Comparison of ENCODE assay signal across 8 cellular contexts in genomic region chr9:15416880-15417279, GRCh38. TPM values are rescaled to one million over a fixed set of nuclear protein-coding genes. Genes with fewer than 3 reads are reported as not detected.
A peak's percentile ranks its signal among the peaks of the same experiment; 100 is the strongest.
DNase-seq lines count a peak whose midpoint lies in the region; ATAC-seq and TF ChIP-seq lines count a peak whose summit lies in the region.

No MANE protein-coding gene starts in this region.

- H3K4me3 Mint-ChIP-seq in CD4-positive, alpha-beta T cell: no peak overlapping the region
- no peak overlapping the region for H3K4me3 Mint-ChIP-seq in stimulated activated naive CD8-positive, alpha-beta T cell treated with anti-CD3 and anti-CD28 coated beads, Interleukin-15, amount 100 ng/mL, for 72 hours

- no peak overlapping the region for H3K4me3 ChIP-seq in adipocyte (ENCODE audit: low read length)

- TF ChIP-seq CTCF in CD4-positive, alpha-beta T cell (IDR thresholded peaks at IDR 0.05): peak; percentile 34

- no peak overlapping the region for H3K9ac ChIP-seq in adipocyte (ENCODE audit: low read length)

- peak; percentile 55 for ATAC-seq in CD4-positive, alpha-beta T cell (ENCODE audit: poor library complexity)
- peak; percentile 52 for ATAC-seq in GM18858 (IDR thresholded peaks at IDR 0.05; ENCODE audit: unreplicated experiment)
- ATAC-seq in stimulated activated naive CD8-positive, alpha-beta T cell treated with anti-CD3 and anti-CD28 coated beads, Interleukin-15, amount 100 ng/mL, for 72 hours: peak; percentile 61

- intact Hi-C loops in CD4-positive, alpha-beta T cell (cut with DNase I, micrococcal nuclease): loop anchor here (1.0 to 2.0 kb wide), 4 partner anchors 139 to 206 kb away; no protein-coding TSS in a partner anchor

- H3K27ac Mint-ChIP-seq in CD4-positive, alpha-beta T cell: no peak overlapping the region
- H3K27ac Mint-ChIP-seq in stimulated activated naive CD8-positive, alpha-beta T cell treated with anti-CD3 and anti-CD28 coated beads, Interleukin-15, amount 100 ng/mL, for 72 hours: peak overlapping the region in 1 of 2 donors; percentile 10

- H3K27me3 Mint-ChIP-seq in CD4-positive, alpha-beta T cell: no peaks in the 10 kb centered on the region
- no peaks in the 10 kb centered on the region for H3K27me3 Mint-ChIP-seq in stimulated activated naive CD8-positive, alpha-beta T cell treated with anti-CD3 and anti-CD28 coated beads, Interleukin-15, amount 100 ng/mL, for 72 hours

- H3K27ac ChIP-seq in CD4-positive, alpha-beta T cell (ENCODE audit: low read depth, low read length): no peak overlapping the region

- H3K4me1 ChIP-seq in adipocyte (ENCODE audit: control insufficient read depth, insufficient read depth, low read length): peaks cover 2% of the 10 kb centered on the region

- peak in 9 of 10 experiments; percentile 5 to 38 (median 21) for DNase-seq in CD4-positive, alpha-beta T cell
- DNase-seq in NCI-H774 (lab: John Stamatoyannopoulos, UW) (peak; percentile 10), adipocyte (ENCODE audit: low read depth) (peak; percentile 68), kidney glomerular epithelial cell (lab: John Stamatoyannopoulos, UW) (peak; percentile 55), SIG-M5 treated with dmso at 0.1 percent for 504 hours (lab: John Stamatoyannopoulos, UW; ENCODE audit: unreplicated experiment) (no peak), NCI-H226 (no peak)
- DNase-seq in stimulated activated naive CD8-positive, alpha-beta T cell treated with anti-CD3 and anti-CD28 coated beads, Interleukin-15, amount 100 ng/mL, for 72 hours: peak; percentile 30 to 37

- POLR2A ChIA-PET in CD4-positive, alpha-beta T cell (lab: Charles Lee): interaction anchor here (1.0 kb wide), 1 partner anchor 94 kb away, joined by 3 read pairs; the partner anchor contains the start of gene PSIP1

- H3K4me1 Mint-ChIP-seq in CD4-positive, alpha-beta T cell (ENCODE audit: low read depth): peaks cover 3% of the 10 kb centered on the region
- H3K4me1 Mint-ChIP-seq in stimulated activated naive CD8-positive, alpha-beta T cell treated with anti-CD3 and anti-CD28 coated beads, Interleukin-15, amount 100 ng/mL, for 72 hours: peaks cover 4% of the 10 kb centered on the region

- H3K9me3 ChIP-seq in CD4-positive, alpha-beta T cell (ENCODE audit: control insufficient read depth, low read length): no peaks in the 10 kb centered on the region
- H3K9me3 ChIP-seq in adipocyte (ENCODE audit: control insufficient read depth, low read length): no peaks in the 10 kb centered on the region

- H3K36me3 ChIP-seq in adipocyte (ENCODE audit: control insufficient read depth, insufficient read depth, low read length, severe bottlenecking): no peaks in the 10 kb centered on the region

- no peaks in the 10 kb centered on the region for H3K9me3 Mint-ChIP-seq in CD4-positive, alpha-beta T cell
- H3K9me3 Mint-ChIP-seq in stimulated activated naive CD8-positive, alpha-beta T cell treated with anti-CD3 and anti-CD28 coated beads, Interleukin-15, amount 100 ng/mL, for 72 hours: no peaks in the 10 kb centered on the region

- no peaks in the 10 kb centered on the region for H3K36me3 Mint-ChIP-seq in CD4-positive, alpha-beta T cell (ENCODE audit: low read depth)

- CTCF ChIA-PET in CD4-positive, alpha-beta T cell (lab: Charles Lee): interaction anchor here (1.2 kb wide), 1 partner anchor 62 kb away, joined by 4 read pairs; no protein-coding TSS in a partner anchor

- H3K27me3 ChIP-seq in CD4-positive, alpha-beta T cell (ENCODE audit: control insufficient read depth, insufficient read depth, low read length): no peaks in the 10 kb centered on the region
- H3K27me3 ChIP-seq in adipocyte (replicated peaks; ENCODE audit: control insufficient read depth, insufficient read depth, low read length): no peaks in the 10 kb centered on the region

RNA-seq across cellular contexts. Expression of gene SNAPC3, which starts 5.8 kb away (rescaled TPM):
- total RNA-seq in CD4-positive, alpha-beta T cell: 1 to 10 TPM; 3.3 to 4.7 TPM

Comparison
In these comparisons a context has a peak if more than half of its experiments do, and no peak if none do; other contexts are left out.
1. DNase-seq: peak in CD4-positive, alpha-beta T cell (9 of 10), NCI-H774 (single experiment), adipocyte (single experiment), kidney glomerular epithelial cell (single experiment) and stimulated activated naive CD8-positive, alpha-beta T cell treated with anti-CD3 and anti-CD28 coated beads, Interleukin-15, amount 100 ng/mL, for 72 hours (2 of 2); none in SIG-M5 treated with dmso at 0.1 percent for 504 hours (single experiment) and NCI-H226 (single experiment).
2. Peak in every context shown above with its lines, with median percentiles within 50 percentile points of each other: ATAC-seq.